ENCODE assay signal across 10 cellular contexts in the genomic region with DNA sequence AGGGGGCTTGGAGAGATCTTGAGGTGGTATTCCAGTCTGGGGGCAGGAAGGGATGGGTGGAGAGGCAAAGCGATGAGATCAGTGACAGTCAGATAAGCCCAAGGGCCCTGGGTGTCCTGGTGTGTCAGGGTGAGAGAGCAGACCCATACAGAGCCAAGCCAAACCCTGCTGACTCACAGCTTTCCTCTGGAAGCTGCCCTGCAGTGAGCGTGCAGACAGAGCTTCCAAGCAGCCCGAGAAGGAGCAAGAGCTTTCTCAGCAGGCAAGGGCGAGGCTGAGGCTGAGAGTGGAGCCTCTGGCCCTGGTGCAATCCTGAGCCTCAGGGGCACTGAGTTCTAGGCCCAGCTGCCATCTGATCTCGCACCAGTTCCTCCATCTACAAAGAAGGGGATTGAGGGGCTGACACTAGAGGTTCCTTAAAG.
A peak's percentile ranks its signal among the peaks of the same experiment; 100 is the strongest.
DNase-seq lines count a peak whose midpoint lies in the region; ATAC-seq and TF ChIP-seq lines count a peak whose summit lies in the region.
"Had no signal": no experiment of that assay in that cellular context is flagged by ENCODE, and none has a peak within 500 bp of the region (broad histone marks: within the 10 kb centered on the region; RNA-seq: fewer than 3 reads in every experiment).

No MANE protein-coding gene starts in this region.

- H3K4me3 Mint-ChIP-seq in osteocyte (ENCODE audit: unreplicated experiment), result no peak overlapping the region
- H3K4me3 Mint-ChIP-seq: activated naive CD8-positive, alpha-beta T cell had no signal

- H3K4me3 ChIP-seq in fibroblast of pulmonary artery (replicated peaks; ENCODE audit: low read depth, low read length), result no peak overlapping the region

- TF ChIP-seq CTCF in fibroblast of pulmonary artery (IDR thresholded peaks at IDR 0.05; ENCODE audit: low read length, missing control alignments) (no peak), osteocyte (IDR thresholded peaks at IDR 0.05) (no peak)

- ATAC-seq in HG03108 (IDR thresholded peaks at IDR 0.05; ENCODE audit: unreplicated experiment), result no peak

- peak overlapping the region; percentile 98 for H3K27ac Mint-ChIP-seq in osteocyte (ENCODE audit: unreplicated experiment)
- H3K27ac Mint-ChIP-seq: activated naive CD8-positive, alpha-beta T cell had no signal

- H3K9me3 Mint-ChIP-seq in osteocyte (ENCODE audit: unreplicated experiment), result no peaks in the 10 kb centered on the region

- DNase-seq in Ammon's horn (ENCODE audit: low spot score) (peak; percentile 13), RKO (ENCODE audit: low spot score) (peak; percentile 61), fibroblast of pulmonary artery (ENCODE audit: low read depth) (peak; percentile 88), osteocyte (ENCODE audit: extremely low spot score, unreplicated experiment) (peak; percentile 87), UCSD-AML1 (lab: John Stamatoyannopoulos, UW; ENCODE audit: unreplicated experiment) (no peak), DMS79 (lab: John Stamatoyannopoulos, UW) (no peak)
- no peak for DNase-seq in activated CD4-positive, alpha-beta T cell treated with anti-CD3 and anti-CD28 coated beads, Interleukin-2, amount 50 U/mL, for 1 hour
- DNase-seq: SHP77 had no signal

- H3K27me3 Mint-ChIP-seq in osteocyte (ENCODE audit: unreplicated experiment), result no peaks in the 10 kb centered on the region
- H3K27me3 Mint-ChIP-seq: activated naive CD8-positive, alpha-beta T cell had no signal

- peaks cover 49% of the 10 kb centered on the region for H3K4me1 Mint-ChIP-seq in osteocyte (ENCODE audit: unreplicated experiment)

- H3K36me3 Mint-ChIP-seq in osteocyte (ENCODE audit: unreplicated experiment), result no peaks in the 10 kb centered on the region
- H3K36me3 Mint-ChIP-seq: activated naive CD8-positive, alpha-beta T cell had no signal

Comparison
In these comparisons a context has a peak if more than half of its experiments do, and no peak if none do; other contexts are left out.
1. DNase-seq: peak in Ammon's horn (single experiment), RKO (single experiment), fibroblast of pulmonary artery (single experiment) and osteocyte (single experiment); none in activated CD4-positive, alpha-beta T cell treated with anti-CD3 and anti-CD28 coated beads, Interleukin-2, amount 50 U/mL, for 1 hour (single experiment), UCSD-AML1 (single experiment) and DMS79 (single experiment).